Comparison of ENCODE assay signal across 1 cellular context in genomic region chr4:148530114-148530513, GRCh38.
TF ChIP-seq lines count a peak whose summit lies in the region.

No MANE protein-coding gene starts in this region.

TF ChIP-seq in IMR-90, 13 proteins besides CTCF, POLR2A, EP300 and RAD21 (continued from another document):
- no peak for TF ChIP-seq MXI1 (IDR thresholded peaks at IDR 0.05; ENCODE audit: borderline replicate concordance, low read depth, low read length)
- TF ChIP-seq USF2 (IDR thresholded peaks at IDR 0.05; ENCODE audit: low read depth, low read length) = no peak
- no peak for TF ChIP-seq CEBPB (IDR thresholded peaks at IDR 0.05; ENCODE audit: low read depth, low read length)
- no peak for TF ChIP-seq SMC3 (IDR thresholded peaks at IDR 0.05; ENCODE audit: low read depth, low read length)
- TF ChIP-seq NFE2L2 (IDR thresholded peaks at IDR 0.05; ENCODE audit: low read depth, low read length) = no peak
